10 cellular contexts compared by ENCODE assay signal in the genomic region with DNA sequence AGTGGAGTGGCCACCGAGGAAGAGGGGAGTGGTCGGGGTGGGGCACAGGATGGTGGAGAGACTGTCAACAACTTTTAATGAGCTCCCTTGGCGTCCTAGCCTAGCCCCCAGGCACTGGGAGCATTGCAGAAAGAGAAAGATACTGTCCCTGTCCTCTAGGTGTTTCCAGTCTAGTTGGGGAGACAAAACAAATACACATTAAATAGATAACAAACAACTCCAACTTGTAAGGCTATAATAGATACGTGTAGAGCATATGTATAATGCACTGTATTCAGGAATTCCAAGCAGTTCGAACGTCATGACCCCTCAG. TPM values are rescaled to one million over a fixed set of nuclear protein-coding genes. Genes with fewer than 3 reads are reported as not detected.
DNase-seq lines count a peak whose midpoint lies in the region; ATAC-seq and TF ChIP-seq lines count a peak whose summit lies in the region.
"Had no signal": no experiment of that assay in that cellular context is flagged by ENCODE, and none has a peak within 500 bp of the region (broad histone marks: within the 10 kb centered on the region; RNA-seq: fewer than 3 reads in every experiment).

No MANE protein-coding gene starts in this region.

- peak overlapping the region; percentile 79 for H3K4me3 Mint-ChIP-seq in T-helper 2 cell treated with Interferon-gamma antibody and Interleukin-4, amounts not matched to agents 5 μg/mL and 100 μg/mL, for 36 hours
- H3K4me3 Mint-ChIP-seq in endodermal cell: peak overlapping the region; percentile 79
- peak overlapping the region; percentile 81 for H3K4me3 Mint-ChIP-seq in stimulated activated effector memory CD8-positive, alpha-beta T cell treated with anti-CD3 and anti-CD28 coated beads, Interleukin-12 subunit alpha, Interleukin-12 subunit beta, amount 100 ng/mL, for 72 hours

- WGBS in endodermal cell (ENCODE audit: insufficient coverage in 1 of 2, insufficient read length in 1 of 2), 2 experiments: 51 to 72% methylated on average over 3 to 6 of the region's 6 CpGs
- WGBS in adrenal gland, 4 donors: 17 to 32% (median 23%) methylated on average over 6 of the region's 6 CpGs

- no peak overlapping the region for H3K9ac ChIP-seq in endodermal cell (ENCODE audit: extremely low read depth, low read length, poor library complexity, severe bottlenecking)

- H3K4me3 ChIP-seq in Panc1 (ENCODE audit: low read depth in 2 of 2, low read length in 2 of 2) (peak overlapping the region; percentile 35 to 80), endodermal cell (ENCODE audit: low read length) (no peak overlapping the region), adrenal gland (no peak overlapping the region)

- H3K36me3 ChIP-seq in Panc1 (ENCODE audit: control insufficient read depth, insufficient read depth, low read length) (no peaks in the 10 kb centered on the region; the same call in 1 of the 2 replicates), endodermal cell (ENCODE audit: control insufficient read depth, insufficient read depth, low read length) (no peaks in the 10 kb centered on the region), adrenal gland (replicated peaks in 1 of 2) (no peaks in the 10 kb centered on the region)

- TF ChIP-seq POLR2A in adrenal gland (IDR thresholded peaks at IDR 0.05): no peak

- H3K27me3 Mint-ChIP-seq in T-helper 2 cell treated with Interferon-gamma antibody and Interleukin-4, amounts not matched to agents 5 μg/mL and 100 μg/mL, for 36 hours (ENCODE audit: low read depth): peaks cover 7% of the 10 kb centered on the region
- no peaks in the 10 kb centered on the region for H3K27me3 Mint-ChIP-seq in endodermal cell (ENCODE audit: insufficient read depth)

- ATAC-seq in Panc1 (no peak), GM21447 (IDR thresholded peaks at IDR 0.05; ENCODE audit: unreplicated experiment) (no peak)
- no peak for ATAC-seq in stimulated activated effector memory CD8-positive, alpha-beta T cell treated with anti-CD3 and anti-CD28 coated beads, Interleukin-12 subunit alpha, Interleukin-12 subunit beta, amount 100 ng/mL, for 72 hours

- H3K36me3 Mint-ChIP-seq in T-helper 2 cell treated with Interferon-gamma antibody and Interleukin-4, amounts not matched to agents 5 μg/mL and 100 μg/mL, for 36 hours (ENCODE audit: low read depth): peaks cover 3% of the 10 kb centered on the region
- no peaks in the 10 kb centered on the region for H3K36me3 Mint-ChIP-seq in endodermal cell (ENCODE audit: low read depth)
- no peaks in the 10 kb centered on the region for H3K36me3 Mint-ChIP-seq in stimulated activated effector memory CD8-positive, alpha-beta T cell treated with anti-CD3 and anti-CD28 coated beads, Interleukin-12 subunit alpha, Interleukin-12 subunit beta, amount 100 ng/mL, for 72 hours

- BruUV-seq in Panc1 (replicated peaks; lab: Mats Ljungman, UMichigan): no TSS peak

- no peaks in the 10 kb centered on the region for H3K27me3 ChIP-seq in Panc1 (ENCODE audit: control insufficient read depth, insufficient read depth, low read length)
- H3K27me3 ChIP-seq in endodermal cell (ENCODE audit: control insufficient read depth, insufficient read depth, low read length, poor library complexity, severe bottlenecking): no peaks in the 10 kb centered on the region
- H3K27me3 ChIP-seq in adrenal gland: no peaks in the 10 kb centered on the region

- intact Hi-C loops in Panc1 (cut with micrococcal nuclease; ENCODE audit: unreplicated experiment): no loop called here
- intact Hi-C loops in adrenal gland (cut with DNase I): loop anchor here in 1 of 2 donors (10.0 kb wide), 1 partner anchor 49 kb away; no protein-coding TSS in a partner anchor

- POLR2A ChIA-PET in Panc1 (lab: Charles Lee): interaction anchor here (0.6 to 0.9 kb wide), 5 partner anchors 32 to 991 kb away, joined by 3 to 8 read pairs (median 3); no protein-coding TSS in a partner anchor

- H3K4me1 ChIP-seq in Panc1 (ENCODE audit: control insufficient read depth, insufficient read depth, low read length): peaks cover 18% of the 10 kb centered on the region
- no peaks in the 10 kb centered on the region for H3K4me1 ChIP-seq in endodermal cell (ENCODE audit: control insufficient read depth, insufficient read depth, low read length)
- peaks cover 8 to 20% of the 10 kb centered on the region in 2 donors for H3K4me1 ChIP-seq in adrenal gland (replicated peaks in 1 of 2)

- CTCF ChIA-PET in Panc1 (lab: Charles Lee): interaction anchor here (0.8 to 2.0 kb wide), 3 partner anchors 42 to 55 kb away, joined by 3 to 11 read pairs (median 4); no protein-coding TSS in a partner anchor

- TF ChIP-seq CTCF in Panc1 (IDR thresholded peaks at IDR 0.05): peak; percentile 61
- no peak for TF ChIP-seq CTCF in endodermal cell (conservative IDR thresholded peaks at IDR 0.05)
- peak in 1 of 6 experiments; percentile 6 for TF ChIP-seq CTCF in adrenal gland (IDR thresholded peaks at IDR 0.05)

- no peak overlapping the region for H3K27ac ChIP-seq in Panc1 (ENCODE audit: low read length)
- H3K27ac ChIP-seq in endodermal cell (ENCODE audit: low read depth, low read length): no peak overlapping the region
- H3K27ac ChIP-seq in adrenal gland: no peak overlapping the region

- peak overlapping the region; percentile 83 for H3K27ac Mint-ChIP-seq in T-helper 2 cell treated with Interferon-gamma antibody and Interleukin-4, amounts not matched to agents 5 μg/mL and 100 μg/mL, for 36 hours
- peak overlapping the region; percentile 26 for H3K27ac Mint-ChIP-seq in endodermal cell
- H3K27ac Mint-ChIP-seq in stimulated activated effector memory CD8-positive, alpha-beta T cell treated with anti-CD3 and anti-CD28 coated beads, Interleukin-12 subunit alpha, Interleukin-12 subunit beta, amount 100 ng/mL, for 72 hours: peak overlapping the region; percentile 80

- in situ Hi-C loops in Panc1 (cut with HindIII; ENCODE audit: low pct_unique_long_range_greater_than_20kb, low sequenced_read_pairs): no loop called here

- no peaks in the 10 kb centered on the region for H3K9me3 ChIP-seq in Panc1 (ENCODE audit: control insufficient read depth, insufficient read depth, low read depth, low read length)
- H3K9me3 ChIP-seq in endodermal cell (ENCODE audit: control insufficient read depth, low read length): no peaks in the 10 kb centered on the region
- no peaks in the 10 kb centered on the region for H3K9me3 ChIP-seq in adrenal gland (replicated peaks in 1 of 3)

- no peaks in the 10 kb centered on the region for H3K9me3 Mint-ChIP-seq in T-helper 2 cell treated with Interferon-gamma antibody and Interleukin-4, amounts not matched to agents 5 μg/mL and 100 μg/mL, for 36 hours
- H3K9me3 Mint-ChIP-seq in endodermal cell: no peaks in the 10 kb centered on the region
- no peaks in the 10 kb centered on the region for H3K9me3 Mint-ChIP-seq in stimulated activated effector memory CD8-positive, alpha-beta T cell treated with anti-CD3 and anti-CD28 coated beads, Interleukin-12 subunit alpha, Interleukin-12 subunit beta, amount 100 ng/mL, for 72 hours

- H3K4me1 Mint-ChIP-seq in T-helper 2 cell treated with Interferon-gamma antibody and Interleukin-4, amounts not matched to agents 5 μg/mL and 100 μg/mL, for 36 hours (ENCODE audit: low read depth): peaks cover 33% of the 10 kb centered on the region
- peaks cover 10% of the 10 kb centered on the region for H3K4me1 Mint-ChIP-seq in endodermal cell
- H3K4me1 Mint-ChIP-seq in stimulated activated effector memory CD8-positive, alpha-beta T cell treated with anti-CD3 and anti-CD28 coated beads, Interleukin-12 subunit alpha, Interleukin-12 subunit beta, amount 100 ng/mL, for 72 hours: peaks cover 37% of the 10 kb centered on the region

- no peak for DNase-seq in T-helper 2 cell treated with Interferon-gamma antibody and Interleukin-4, amounts not matched to agents 5 μg/mL and 100 μg/mL, for 36 hours (ENCODE audit: low spot score)
- DNase-seq in T-helper 2 cell: no peak
- no peak for DNase-seq in Panc1 (ENCODE audit: low read depth, low spot score)
- DNase-seq in endodermal cell: no peak
- DNase-seq in stimulated activated effector memory CD8-positive, alpha-beta T cell treated with anti-CD3 and anti-CD28 coated beads, Interleukin-12 subunit alpha, Interleukin-12 subunit beta, amount 100 ng/mL, for 72 hours (ENCODE audit: low spot score in 2 of 2): no peak
- no peak for DNase-seq in adrenal gland
- DNase-seq in NK-92 treated with Interleukin-12 subunit alpha and Interleukin-12 subunit beta, amount 100 ng/mL, for 24 hours (lab: John Stamatoyannopoulos, UW): no peak

RNA-seq across cellular contexts. Expression of gene UBE2O, which starts 0.4 kb away (rescaled TPM):
- total RNA-seq in Panc1 (2021; ENCODE audit: unreplicated experiment) (47.5 TPM), endodermal cell (10 to 100 TPM; 45.4 to 46.5 TPM), adrenal gland (10 to 100 TPM; 11.4 to 21.8 (median 17.9) TPM)
- 57.7 TPM for polyA plus RNA-seq in Panc1 (2012; ENCODE audit: insufficient read length)
- 41.5 TPM for polyA plus RNA-seq in endodermal cell (2013, experiment 1 of 2)
- 38.4 TPM for polyA plus RNA-seq in endodermal cell (2013, experiment 2 of 2)
- 10 to 100 TPM in 2 of 3 donors, 1 to 10 TPM in 1; 9.8 to 21.3 (median 12.4) TPM for polyA plus RNA-seq in adrenal gland

RNA-seq across cellular contexts. Expression of gene AANAT, which starts 14.0 kb away (rescaled TPM):
- total RNA-seq in Panc1 (2021; ENCODE audit: unreplicated experiment) (not detected), endodermal cell (not detected), adrenal gland (not detected)
- polyA plus RNA-seq in Panc1 (2012; ENCODE audit: insufficient read length): 0.24 TPM
- polyA plus RNA-seq in endodermal cell (2013, experiment 1 of 2): not detected
- polyA plus RNA-seq in endodermal cell (2013, experiment 2 of 2): 0.29 TPM
- under 1 TPM in 2 of 3 donors, not detected in 1; 0.30 to 0.40 TPM for polyA plus RNA-seq in adrenal gland
- total RNA-seq: LHCN-M2, pulmonary artery endothelial cell had no signal

RNA-seq across cellular contexts. Expression of gene RHBDF2, which starts 47.8 kb away (rescaled TPM):
- 67.8 TPM for total RNA-seq in Panc1 (2021; ENCODE audit: unreplicated experiment)
- polyA plus RNA-seq in Panc1 (2012; ENCODE audit: insufficient read length): 77.4 TPM
- 10 to 100 TPM; 28.5 to 31.1 TPM for total RNA-seq in endodermal cell
- 6.1 TPM for polyA plus RNA-seq in endodermal cell (2013, experiment 1 of 2)
- polyA plus RNA-seq in endodermal cell (2013, experiment 2 of 2): 6.0 TPM
- 100 to 1,000 TPM in 1 of 8 donors, 10 to 100 TPM in 7; 12.3 to 156 (median 43.8) TPM for total RNA-seq in adrenal gland
- 10 to 100 TPM in 2 of 3 donors, 1 to 10 TPM in 1; 4.9 to 39.3 (median 19.1) TPM for polyA plus RNA-seq in adrenal gland

Comparison
In these comparisons a context has a peak if more than half of its experiments do, and no peak if none do; other contexts are left out.
1. H3K27ac Mint-ChIP-seq: peak in every context shown above with its lines; median percentile 83 in T-helper 2 cell treated with Interferon-gamma antibody and Interleukin-4, amounts not matched to agents 5 μg/mL and 100 μg/mL, for 36 hours; 80 in stimulated activated effector memory CD8-positive, alpha-beta T cell treated with anti-CD3 and anti-CD28 coated beads, Interleukin-12 subunit alpha, Interleukin-12 subunit beta, amount 100 ng/mL, for 72 hours; 26 in endodermal cell.
2. H3K4me3 ChIP-seq: peak in Panc1 (2 of 2); none in endodermal cell (single experiment) and adrenal gland (0 of 4).
3. Peak in every context shown above with its lines, with median percentiles within 50 percentile points of each other: H3K4me3 Mint-ChIP-seq.